Comparison of ENCODE assay signal across 19 cellular contexts in genomic region chr10:21712975-21713374, GRCh38.
DNase-seq lines count a peak whose midpoint lies in the region; ATAC-seq and TF ChIP-seq lines count a peak whose summit lies in the region.
"Had no signal": no experiment of that assay in that cellular context is flagged by ENCODE, and none has a peak within 500 bp of the region (broad histone marks: within the 10 kb centered on the region; RNA-seq: fewer than 3 reads in every experiment).

No MANE protein-coding gene starts in this region.

- no peak overlapping the region for H2BK15ac ChIP-seq in mesendoderm (replicated peaks; ENCODE audit: low read depth)

- H4K5ac ChIP-seq in mesendoderm (ENCODE audit: low read length), result no peak overlapping the region

- no peaks in the 10 kb centered on the region for H3K36me3 ChIP-seq in mesendoderm (ENCODE audit: control insufficient read depth, insufficient read depth, low read length)

- no peak overlapping the region for H2AK5ac ChIP-seq in mesendoderm (ENCODE audit: low read length)

- H4K8ac ChIP-seq in mesendoderm (ENCODE audit: low read depth, low read length), result no peak overlapping the region

- H3K4me3 Mint-ChIP-seq in activated naive CD8-positive, alpha-beta T cell, result no peak overlapping the region
- H3K4me3 Mint-ChIP-seq in activated naive CD8-positive, alpha-beta T cell treated with anti-CD3 and anti-CD28 coated beads, Interleukin-2, amount 50 U/mL, for 24 hours, result no peak overlapping the region
- no peak overlapping the region for H3K4me3 Mint-ChIP-seq in WTC11
- no peak overlapping the region for H3K4me3 Mint-ChIP-seq in stimulated activated effector memory CD8-positive, alpha-beta T cell treated with anti-CD3 and anti-CD28 coated beads, Interleukin-12 subunit alpha, Interleukin-12 subunit beta, amount 100 ng/mL, for 72 hours
- H3K4me3 Mint-ChIP-seq: CD8-positive, alpha-beta T cell had no signal

- no peak overlapping the region for H3K18ac ChIP-seq in mesendoderm (ENCODE audit: low read length)

- H3K27me3 Mint-ChIP-seq in activated naive CD8-positive, alpha-beta T cell, result no peaks in the 10 kb centered on the region
- H3K27me3 Mint-ChIP-seq in activated naive CD8-positive, alpha-beta T cell treated with anti-CD3 and anti-CD28 coated beads, Interleukin-2, amount 50 U/mL, for 24 hours, result no peaks in the 10 kb centered on the region
- no peaks in the 10 kb centered on the region for H3K27me3 Mint-ChIP-seq in WTC11 (ENCODE audit: low read depth)

- CTCF ChIA-PET in WTC11 (lab: Charles Lee), result interaction anchor here (1.4 to 1.5 kb wide), 2 partner anchors 12 to 19 kb away, joined by 3 to 5 read pairs; no protein-coding TSS in a partner anchor

- H2BK120ac ChIP-seq in mesendoderm (ENCODE audit: low read depth, low read length), result no peak overlapping the region

- H3K27ac ChIP-seq in mesendoderm (ENCODE audit: low read depth, low read length), result no peak overlapping the region
- H3K27ac ChIP-seq: A549, BLaER1 had no signal

- H3K9me3 Mint-ChIP-seq in activated naive CD8-positive, alpha-beta T cell (ENCODE audit: low read depth), result no peaks in the 10 kb centered on the region
- H3K9me3 Mint-ChIP-seq in activated naive CD8-positive, alpha-beta T cell treated with anti-CD3 and anti-CD28 coated beads, Interleukin-2, amount 50 U/mL, for 24 hours, result no peaks in the 10 kb centered on the region
- H3K9me3 Mint-ChIP-seq in WTC11, result no peaks in the 10 kb centered on the region
- no peaks in the 10 kb centered on the region for H3K9me3 Mint-ChIP-seq in stimulated activated effector memory CD8-positive, alpha-beta T cell treated with anti-CD3 and anti-CD28 coated beads, Interleukin-12 subunit alpha, Interleukin-12 subunit beta, amount 100 ng/mL, for 72 hours
- H3K9me3 Mint-ChIP-seq: CD8-positive, alpha-beta T cell had no signal

- POLR2A ChIA-PET in WTC11 (lab: Charles Lee), result no interaction called here

- ATAC-seq in activated naive CD8-positive, alpha-beta T cell treated with anti-CD3 and anti-CD28 coated beads, Interleukin-2, amount 50 U/mL, for 24 hours, result no peak
- ATAC-seq in WTC11 (no peak), GM21619 (IDR thresholded peaks at IDR 0.05; ENCODE audit: unreplicated experiment) (no peak)
- ATAC-seq in stimulated activated effector memory CD8-positive, alpha-beta T cell treated with anti-CD3 and anti-CD28 coated beads, Interleukin-12 subunit alpha, Interleukin-12 subunit beta, amount 100 ng/mL, for 72 hours, result no peak
- ATAC-seq: A549; CD8-positive, alpha-beta T cell; Panc1 had no signal

- no peak overlapping the region for H3K23ac ChIP-seq in mesendoderm (ENCODE audit: low read length)

- TF ChIP-seq CTCF in WTC11 (IDR thresholded peaks at IDR 0.05), result no peak

- H3K27ac Mint-ChIP-seq in activated naive CD8-positive, alpha-beta T cell, result peak overlapping the region; percentile 47
- H3K27ac Mint-ChIP-seq in activated naive CD8-positive, alpha-beta T cell treated with anti-CD3 and anti-CD28 coated beads, Interleukin-2, amount 50 U/mL, for 24 hours, result no peak overlapping the region
- H3K27ac Mint-ChIP-seq in WTC11, result peak overlapping the region; percentile 66
- H3K27ac Mint-ChIP-seq in stimulated activated effector memory CD8-positive, alpha-beta T cell treated with anti-CD3 and anti-CD28 coated beads, Interleukin-12 subunit alpha, Interleukin-12 subunit beta, amount 100 ng/mL, for 72 hours, result peak overlapping the region; percentile 8
- H3K27ac Mint-ChIP-seq: CD8-positive, alpha-beta T cell had no signal

- H3K4me1 ChIP-seq in mesendoderm (ENCODE audit: control insufficient read depth, low read depth, low read length), result no peaks in the 10 kb centered on the region
- H3K4me1 ChIP-seq: BLaER1 had no signal

- H3K4me3 ChIP-seq in mesendoderm (ENCODE audit: low read length), result no peak overlapping the region
- H3K4me3 ChIP-seq: A549, BLaER1 had no signal

- DNase-seq in activated naive CD8-positive, alpha-beta T cell treated with anti-CD3 and anti-CD28 coated beads, Interleukin-2, amount 50 U/mL, for 24 hours, result no peak
- DNase-seq in WTC11 (ENCODE audit: low spot score), result no peak
- DNase-seq in mesendoderm, result peak; percentile 45
- DNase-seq in stimulated activated effector memory CD8-positive, alpha-beta T cell treated with anti-CD3 and anti-CD28 coated beads, Interleukin-12 subunit alpha, Interleukin-12 subunit beta, amount 100 ng/mL, for 72 hours (ENCODE audit: low spot score in 2 of 2), result no peak
- no peak for DNase-seq in mesenteric fat pad (ENCODE audit: low spot score)
- DNase-seq in foreskin melanocyte, result no peak
- DNase-seq: CD8-positive, alpha-beta T cell; DMS79; HCEC 1CT; NCI-H1092 treated with DMSO at 0.1 percent for 48 hours; NCI-H146; NCI-H2029 treated with DMSO at 0.1 percent for 48 hours; NCI-H2171; NCI-H446 had no signal

- no peak overlapping the region for H3K9ac ChIP-seq in mesendoderm (ENCODE audit: low read length)
- H3K9ac ChIP-seq: BLaER1 had no signal

- no peak overlapping the region for H3K56ac ChIP-seq in mesendoderm (ENCODE audit: low read length)

- H3K79me2 ChIP-seq in mesendoderm (ENCODE audit: control insufficient read depth, insufficient read depth, low read length), result peaks cover under 1% of the 10 kb centered on the region

- H3K79me1 ChIP-seq in mesendoderm (ENCODE audit: low read length), result no peaks in the 10 kb centered on the region

- no peak overlapping the region for H2BK5ac ChIP-seq in mesendoderm (ENCODE audit: low read length)

- WGBS in mesendoderm (ENCODE audit: extremely low coverage, insufficient coverage, low lambda C conversion rate), result no CpG with 5 or more reads among the region's 4 CpGs

- peaks cover 23% of the 10 kb centered on the region for H3K36me3 Mint-ChIP-seq in activated naive CD8-positive, alpha-beta T cell
- peaks cover 19% of the 10 kb centered on the region for H3K36me3 Mint-ChIP-seq in activated naive CD8-positive, alpha-beta T cell treated with anti-CD3 and anti-CD28 coated beads, Interleukin-2, amount 50 U/mL, for 24 hours (ENCODE audit: low read depth)
- H3K36me3 Mint-ChIP-seq in WTC11, result peaks cover 21% of the 10 kb centered on the region
- peaks cover 77% of the 10 kb centered on the region for H3K36me3 Mint-ChIP-seq in stimulated activated effector memory CD8-positive, alpha-beta T cell treated with anti-CD3 and anti-CD28 coated beads, Interleukin-12 subunit alpha, Interleukin-12 subunit beta, amount 100 ng/mL, for 72 hours

- no peak overlapping the region for H3K4ac ChIP-seq in mesendoderm (ENCODE audit: low read depth, low read length)

- H3K4me1 Mint-ChIP-seq in activated naive CD8-positive, alpha-beta T cell (ENCODE audit: low read depth), result peaks cover 5% of the 10 kb centered on the region
- H3K4me1 Mint-ChIP-seq in activated naive CD8-positive, alpha-beta T cell treated with anti-CD3 and anti-CD28 coated beads, Interleukin-2, amount 50 U/mL, for 24 hours, result peaks cover 5% of the 10 kb centered on the region
- peaks cover 5% of the 10 kb centered on the region for H3K4me1 Mint-ChIP-seq in WTC11
- peaks cover 18% of the 10 kb centered on the region for H3K4me1 Mint-ChIP-seq in stimulated activated effector memory CD8-positive, alpha-beta T cell treated with anti-CD3 and anti-CD28 coated beads, Interleukin-12 subunit alpha, Interleukin-12 subunit beta, amount 100 ng/mL, for 72 hours

- H3K4me2 ChIP-seq in mesendoderm (ENCODE audit: low read length), result no peak overlapping the region
- H3K4me2 ChIP-seq: A549, BLaER1 had no signal

- no peaks in the 10 kb centered on the region for H3K27me3 ChIP-seq in mesendoderm (ENCODE audit: insufficient read depth, low read length, poor library complexity)
- H3K27me3 ChIP-seq: BLaER1 had no signal

TF ChIP-seq in WTC11, 78 proteins besides CTCF, POLR2A, EP300 and RAD21 (continues in another document):
- TF ChIP-seq, protein P1, sequence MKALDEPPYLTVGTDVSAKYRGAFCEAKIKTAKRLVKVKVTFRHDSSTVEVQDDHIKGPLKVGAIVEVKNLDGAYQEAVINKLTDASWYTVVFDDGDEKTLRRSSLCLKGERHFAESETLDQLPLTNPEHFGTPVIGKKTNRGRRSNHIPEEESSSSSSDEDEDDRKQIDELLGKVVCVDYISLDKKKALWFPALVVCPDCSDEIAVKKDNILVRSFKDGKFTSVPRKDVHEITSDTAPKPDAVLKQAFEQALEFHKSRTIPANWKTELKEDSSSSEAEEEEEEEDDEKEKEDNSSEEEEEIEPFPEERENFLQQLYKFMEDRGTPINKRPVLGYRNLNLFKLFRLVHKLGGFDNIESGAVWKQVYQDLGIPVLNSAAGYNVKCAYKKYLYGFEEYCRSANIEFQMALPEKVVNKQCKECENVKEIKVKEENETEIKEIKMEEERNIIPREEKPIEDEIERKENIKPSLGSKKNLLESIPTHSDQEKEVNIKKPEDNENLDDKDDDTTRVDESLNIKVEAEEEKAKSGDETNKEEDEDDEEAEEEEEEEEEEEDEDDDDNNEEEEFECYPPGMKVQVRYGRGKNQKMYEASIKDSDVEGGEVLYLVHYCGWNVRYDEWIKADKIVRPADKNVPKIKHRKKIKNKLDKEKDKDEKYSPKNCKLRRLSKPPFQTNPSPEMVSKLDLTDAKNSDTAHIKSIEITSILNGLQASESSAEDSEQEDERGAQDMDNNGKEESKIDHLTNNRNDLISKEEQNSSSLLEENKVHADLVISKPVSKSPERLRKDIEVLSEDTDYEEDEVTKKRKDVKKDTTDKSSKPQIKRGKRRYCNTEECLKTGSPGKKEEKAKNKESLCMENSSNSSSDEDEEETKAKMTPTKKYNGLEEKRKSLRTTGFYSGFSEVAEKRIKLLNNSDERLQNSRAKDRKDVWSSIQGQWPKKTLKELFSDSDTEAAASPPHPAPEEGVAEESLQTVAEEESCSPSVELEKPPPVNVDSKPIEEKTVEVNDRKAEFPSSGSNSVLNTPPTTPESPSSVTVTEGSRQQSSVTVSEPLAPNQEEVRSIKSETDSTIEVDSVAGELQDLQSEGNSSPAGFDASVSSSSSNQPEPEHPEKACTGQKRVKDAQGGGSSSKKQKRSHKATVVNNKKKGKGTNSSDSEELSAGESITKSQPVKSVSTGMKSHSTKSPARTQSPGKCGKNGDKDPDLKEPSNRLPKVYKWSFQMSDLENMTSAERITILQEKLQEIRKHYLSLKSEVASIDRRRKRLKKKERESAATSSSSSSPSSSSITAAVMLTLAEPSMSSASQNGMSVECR (CRISPR knock-in tag; IDR thresholded peaks at IDR 0.05; ENCODE audit: borderline replicate concordance), result no peak
- TF ChIP-seq, protein P2, sequence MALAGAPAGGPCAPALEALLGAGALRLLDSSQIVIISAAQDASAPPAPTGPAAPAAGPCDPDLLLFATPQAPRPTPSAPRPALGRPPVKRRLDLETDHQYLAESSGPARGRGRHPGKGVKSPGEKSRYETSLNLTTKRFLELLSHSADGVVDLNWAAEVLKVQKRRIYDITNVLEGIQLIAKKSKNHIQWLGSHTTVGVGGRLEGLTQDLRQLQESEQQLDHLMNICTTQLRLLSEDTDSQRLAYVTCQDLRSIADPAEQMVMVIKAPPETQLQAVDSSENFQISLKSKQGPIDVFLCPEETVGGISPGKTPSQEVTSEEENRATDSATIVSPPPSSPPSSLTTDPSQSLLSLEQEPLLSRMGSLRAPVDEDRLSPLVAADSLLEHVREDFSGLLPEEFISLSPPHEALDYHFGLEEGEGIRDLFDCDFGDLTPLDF (CRISPR knock-in tag; IDR thresholded peaks at IDR 0.05), result no peak
- TF ChIP-seq ZNF317 (CRISPR knock-in tag; IDR thresholded peaks at IDR 0.05; ENCODE audit: borderline replicate concordance, low read depth), result no peak
- TF ChIP-seq TP53 (CRISPR knock-in tag; IDR thresholded peaks at IDR 0.05), result no peak
- TF ChIP-seq IRF2 (CRISPR knock-in tag; IDR thresholded peaks at IDR 0.05; ENCODE audit: borderline replicate concordance, low read depth), result no peak
